In the genomic region with DNA sequence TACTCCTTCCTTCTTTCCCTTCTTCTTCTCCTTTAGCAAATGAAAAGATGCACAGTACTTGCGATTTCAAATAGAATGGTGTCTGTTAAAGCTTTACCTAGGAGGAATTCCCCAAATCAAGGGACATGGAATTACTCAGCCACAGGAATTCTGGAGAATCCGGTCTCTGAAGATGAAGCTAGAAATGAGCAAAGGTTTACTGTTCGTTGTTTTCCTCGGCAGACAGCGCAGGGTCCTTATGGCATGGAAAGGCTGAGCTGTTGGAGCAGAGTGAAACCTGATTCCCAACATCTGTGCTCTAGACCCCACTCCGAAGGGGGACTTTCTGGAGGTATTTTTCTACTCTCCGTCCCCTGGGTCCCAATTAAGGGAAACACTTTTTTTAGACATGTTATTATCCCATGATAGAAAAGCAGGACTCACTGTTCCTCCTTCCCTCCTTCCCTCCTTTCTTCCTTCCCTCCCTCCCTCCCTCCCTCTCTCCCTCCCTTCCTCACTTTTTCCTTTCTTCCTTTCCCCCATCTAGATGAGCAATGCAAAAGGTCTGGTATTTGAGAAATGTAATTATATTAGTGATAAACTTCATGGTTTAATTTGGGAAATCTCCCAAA, we compare ENCODE assay signal across 9 cellular contexts. TPM values are rescaled to one million over a fixed set of nuclear protein-coding genes. Genes with fewer than 3 reads are reported as not detected.
A peak's percentile ranks its signal among the peaks of the same experiment; 100 is the strongest.
DNase-seq lines count a peak whose midpoint lies in the region; ATAC-seq, FAIRE-seq and TF ChIP-seq lines count a peak whose summit lies in the region.
"Had no signal": no experiment of that assay in that cellular context is flagged by ENCODE, and none has a peak within 500 bp of the region (broad histone marks: within the 10 kb centered on the region; RNA-seq: fewer than 3 reads in every experiment).

No MANE protein-coding gene starts in this region.

- H3K27ac ChIP-seq in KMS-11 = no peak overlapping the region
- H3K27ac ChIP-seq in kidney (ENCODE audit: low read depth in 2 of 2, low read length in 2 of 2) = no peak overlapping the region
- H3K27ac ChIP-seq: tibial artery had no signal

- TF ChIP-seq CTCF in AG04449 (IDR thresholded peaks at IDR 0.05; ENCODE audit: insufficient read depth, low read length, missing control alignments) (no peak), KMS-11 (conservative IDR thresholded peaks at IDR 0.05; ENCODE audit: low read depth, low read length) (no peak), kidney (IDR thresholded peaks at IDR 0.05; ENCODE audit: borderline replicate concordance, extremely low read depth, insufficient read depth) (no peak), GM10266 (IDR thresholded peaks at IDR 0.05; ENCODE audit: control insufficient read depth, insufficient read depth, low read depth, missing control alignments) (no peak)

- H3K36me3 ChIP-seq in KMS-11 (ENCODE audit: insufficient read depth) (no peaks in the 10 kb centered on the region), kidney (ENCODE audit: control insufficient read depth in 1 of 2, insufficient read depth in 2 of 2, low read length in 2 of 2) (no peaks in the 10 kb centered on the region)
- H3K36me3 ChIP-seq: tibial artery had no signal

- H3K4me1 ChIP-seq in KMS-11 (ENCODE audit: low read depth, poor library complexity, severe bottlenecking) (peaks cover 3% of the 10 kb centered on the region), kidney (ENCODE audit: control insufficient read depth in 1 of 2, insufficient read depth in 1 of 2, low read depth in 1 of 2, low read length in 2 of 2) (peaks cover 0 to 6% of the 10 kb centered on the region in 2 donors)

- ATAC-seq in GM19395 (IDR thresholded peaks at IDR 0.05; ENCODE audit: unreplicated experiment) = no peak

- POLR2A ChIA-PET in AG04449 (lab: Yijun Ruan, JAX) = no interaction called here

- peak overlapping the region; percentile 62; the same call in 1 of the 2 replicates for H3K4me2 ChIP-seq in KMS-11

- H3K79me2 ChIP-seq in KMS-11 (ENCODE audit: insufficient read depth, low read depth) = no peaks in the 10 kb centered on the region

- H3K9me3 ChIP-seq in kidney (ENCODE audit: control insufficient read depth in 1 of 2, low read length in 2 of 2) = no peaks in the 10 kb centered on the region
- H3K9me3 ChIP-seq: tibial artery had no signal

- H2AFZ ChIP-seq in KMS-11 (ENCODE audit: low read depth) = no peak overlapping the region

- no peak for FAIRE-seq in kidney (lab: Jason Lieb, UNC)

- intact Hi-C loops in kidney (cut with DNase I) = no loop called here

- H3K4me3 ChIP-seq in AG04449 (ENCODE audit: low read depth, low read length) = peak overlapping the region; percentile 47
- no peak overlapping the region for H3K4me3 ChIP-seq in KMS-11 (IDR thresholded peaks at IDR 0.05; ENCODE audit: insufficient read depth, low read depth, low read length)
- H3K4me3 ChIP-seq in kidney (ENCODE audit: low read length in 2 of 2) = peak overlapping the region; percentile 22 to 32
- H3K4me3 ChIP-seq: tibial artery had no signal

- H3K9ac ChIP-seq in KMS-11 (no peak overlapping the region), kidney (ENCODE audit: low read length in 2 of 2) (no peak overlapping the region)

- H3K27me3 ChIP-seq in KMS-11 (ENCODE audit: insufficient read depth, low read depth) = no peaks in the 10 kb centered on the region; the same call in 1 of the 2 replicates

- H4K20me1 ChIP-seq in KMS-11 (ENCODE audit: insufficient read depth) = no peaks in the 10 kb centered on the region

- CTCF ChIA-PET in AG04449 (lab: Yijun Ruan, JAX) = interaction anchor here (0.6 to 9.7 kb wide), 34 partner anchors 9 to 949 kb away, joined by 3 to 123 read pairs (median 6); no protein-coding TSS in a partner anchor

- DNase-seq in AG04449 (ENCODE audit: low read depth, low spot score) (no peak), astrocyte of the hippocampus (ENCODE audit: low read depth, low spot score) (peak; percentile 14), kidney (no peak), NCI-H2196 treated with DMSO at 0.1 percent for 48 hours (lab: John Stamatoyannopoulos, UW; ENCODE audit: unreplicated experiment) (no peak), GM10266 (ENCODE audit: extremely low spot score) (no peak)
- DNase-seq in stimulated activated CD8-positive, alpha-beta memory T cell treated with anti-CD3 and anti-CD28 coated beads, Interleukin-4, amount 100 ng/mL, for 48 hours = no peak

RNA-seq across cellular contexts. Expression of a gene that starts 47.1 kb away (rescaled TPM):
- total RNA-seq in kidney = 2.0 TPM
- polyA plus RNA-seq in kidney (ENCODE audit: insufficient read depth, low read depth, low replicate concordance) = 0.34 TPM
